18 cellular contexts compared by ENCODE assay signal in genomic region chr9:89617978-89618377, GRCh38. TPM values are rescaled to one million over a fixed set of nuclear protein-coding genes. Genes with fewer than 3 reads are reported as not detected.
A peak's percentile ranks its signal among the peaks of the same experiment; 100 is the strongest.
DNase-seq lines count a peak whose midpoint lies in the region; ATAC-seq and TF ChIP-seq lines count a peak whose summit lies in the region.
"Had no signal": no experiment of that assay in that cellular context is flagged by ENCODE, and none has a peak within 500 bp of the region (broad histone marks: within the 10 kb centered on the region; RNA-seq: fewer than 3 reads in every experiment).

No MANE protein-coding gene starts in this region.

- no peak overlapping the region for H3K4me3 Mint-ChIP-seq in H9
- no peak overlapping the region for H3K4me3 Mint-ChIP-seq in activated T-cell treated with anti-CD3 and anti-CD28 coated beads, Interleukin-2, amount 50 U/mL, for 72 hours
- H3K4me3 Mint-ChIP-seq: CD4-positive, alpha-beta T cell had no signal

- H3K27me3 Mint-ChIP-seq in H9 (ENCODE audit: low read depth) = peaks cover 19% of the 10 kb centered on the region
- H3K27me3 Mint-ChIP-seq in activated T-cell treated with anti-CD3 and anti-CD28 coated beads, Interleukin-2, amount 50 U/mL, for 72 hours (ENCODE audit: low read depth) = no peaks in the 10 kb centered on the region
- H3K27me3 Mint-ChIP-seq: CD4-positive, alpha-beta T cell had no signal

- no peak overlapping the region for H2BK5ac ChIP-seq in H9 (ENCODE audit: insufficient read length, low read length)

- H3K4me2 ChIP-seq in H9 (ENCODE audit: insufficient read depth, insufficient read length, low read length) = no peak overlapping the region

- H2BK20ac ChIP-seq in H9 (ENCODE audit: low read depth, low read length, poor library complexity, severe bottlenecking) = no peak overlapping the region

- no peaks in the 10 kb centered on the region for H3K79me1 ChIP-seq in H9 (ENCODE audit: insufficient read depth, low read depth, low read length, poor library complexity, severe bottlenecking)

- H3K4ac ChIP-seq in H9 (ENCODE audit: low read depth, low read length) = no peak overlapping the region

- H4K5ac ChIP-seq in H9 (ENCODE audit: insufficient read length, low read depth, low read length) = no peak overlapping the region

- H3K4me3 ChIP-seq in left lung = no peak overlapping the region
- H3K4me3 ChIP-seq: SJCRH30 had no signal

- H2AK5ac ChIP-seq in H9 (ENCODE audit: insufficient read length, low read length) = no peak overlapping the region

- H2AFZ ChIP-seq in H9 (ENCODE audit: low read length) = no peak overlapping the region

- no peak overlapping the region for H3T11ph ChIP-seq in H9 (ENCODE audit: low read length)

- H3K4me1 ChIP-seq in H9 (ENCODE audit: insufficient read depth, low read length) = peaks cover 4% of the 10 kb centered on the region; the same call in 1 of the 2 replicates
- H3K4me1 ChIP-seq in left lung = peaks cover 0 to 6% of the 10 kb centered on the region in 2 donors

- no peaks in the 10 kb centered on the region for H3K27me3 ChIP-seq in H9 (ENCODE audit: insufficient read depth, low read length)
- H3K27me3 ChIP-seq in left lung = no peaks in the 10 kb centered on the region
- H3K27me3 ChIP-seq: SJCRH30 had no signal

- WGBS in H9 (ENCODE audit: extremely low coverage, insufficient read length, low lambda C conversion rate) = no CpG with 5 or more reads among the region's 2 CpGs

- H3K9ac ChIP-seq in H9 (ENCODE audit: extremely low read depth, insufficient read length, low read length) = no peak overlapping the region

- peaks cover 0 to under 1% (median 0%) of the 10 kb centered on the region in 3 experiments; a peak in 1 of 7 replicates for H3K36me3 Mint-ChIP-seq in H9 (ENCODE audit: insufficient read depth in 1 of 3, low read depth in 3 of 3)
- no peaks in the 10 kb centered on the region for H3K36me3 Mint-ChIP-seq in activated T-cell treated with anti-CD3 and anti-CD28 coated beads, Interleukin-2, amount 50 U/mL, for 72 hours (ENCODE audit: insufficient read depth in 2 of 2)

- no peak overlapping the region for H4K91ac ChIP-seq in H9 (ENCODE audit: insufficient read length, low read depth, low read length)

- no peak overlapping the region for H2BK15ac ChIP-seq in H9 (ENCODE audit: low read depth, low read length)

- ATAC-seq in left lung (peak; percentile 91), HG03457 (IDR thresholded peaks at IDR 0.05; ENCODE audit: unreplicated experiment) (no peak)
- no peak for ATAC-seq in activated T-cell treated with anti-CD3 and anti-CD28 coated beads, Interleukin-2, amount 50 U/mL, for 72 hours (replicated peaks in 1 of 2)

- H3K18ac ChIP-seq in H9 (ENCODE audit: insufficient read length, low read depth, low read length) = peak overlapping the region; percentile 8

- no peaks in the 10 kb centered on the region for H3K23me2 ChIP-seq in H9 (ENCODE audit: insufficient read length, low read depth, low read length, poor library complexity, severe bottlenecking)

- H3K4me1 Mint-ChIP-seq in H9 = peaks cover 37 to 44% of the 10 kb centered on the region in 2 experiments
- peaks cover 12% of the 10 kb centered on the region for H3K4me1 Mint-ChIP-seq in activated T-cell treated with anti-CD3 and anti-CD28 coated beads, Interleukin-2, amount 50 U/mL, for 72 hours (ENCODE audit: low read depth)

- TF ChIP-seq CTCF in H9 (conservative IDR thresholded peaks at IDR 0.05) (no peak), left lung (IDR thresholded peaks at IDR 0.05) (no peak)

- no peak overlapping the region for H4K8ac ChIP-seq in H9 (replicated peaks; ENCODE audit: insufficient read length, low read depth, low read length)

- H3K79me2 ChIP-seq in H9 (ENCODE audit: insufficient read depth, low read length) = no peaks in the 10 kb centered on the region

- DNase-seq in H9 = no peak
- DNase-seq in NCI-H2029 treated with DMSO at 0.1 percent for 48 hours (lab: John Stamatoyannopoulos, UW) = peak; percentile 20
- DNase-seq in left lung = peak in 1 of 2 donors; percentile 50
- peak; percentile 22 for DNase-seq in renal cortical epithelial cell (ENCODE audit: low read depth)
- no peak for DNase-seq in cerebellar nuclear complex (lab: John Stamatoyannopoulos, UW)
- DNase-seq in activated T-cell treated with anti-CD3 and anti-CD28 coated beads, Interleukin-2, amount 50 U/mL, for 72 hours = no peak
- DNase-seq: ACHN; Calu3; CD4-positive, alpha-beta T cell; DMS79 treated with DMSO at 0.1 percent for 48 hours; GDM1; KBM-7; NCI-H1092; NCI-H510A; SJCRH30 had no signal

- H3K14ac ChIP-seq in H9 (ENCODE audit: insufficient read depth, low read length) = no peak overlapping the region

- H3K27ac ChIP-seq in H9 (ENCODE audit: insufficient read length, low read depth, low read length) = no peak overlapping the region
- no peak overlapping the region for H3K27ac ChIP-seq in left lung
- H3K27ac ChIP-seq: HL-60, SJCRH30 had no signal

- H2BK12ac ChIP-seq in H9 (ENCODE audit: insufficient read length, low read depth, low read length) = no peak overlapping the region

- no peaks in the 10 kb centered on the region for H3K36me3 ChIP-seq in left lung
- H3K36me3 ChIP-seq: SJCRH30 had no signal

- no peak overlapping the region for H2BK120ac ChIP-seq in H9 (ENCODE audit: low read depth, low read length, poor library complexity, severe bottlenecking)

- H3K23ac ChIP-seq in H9 (ENCODE audit: insufficient read length, low read depth, low read length) = no peak overlapping the region

- intact Hi-C loops in left lung (cut with DNase I) = no loop called here

- H3K9me3 ChIP-seq in H9 (ENCODE audit: control insufficient read depth, low read depth, low read length) (no peaks in the 10 kb centered on the region), left lung (no peaks in the 10 kb centered on the region)
- H3K9me3 ChIP-seq: SJCRH30 had no signal

- H3K27ac Mint-ChIP-seq in H9 = no peak overlapping the region; a peak in 1 of 7 replicates
- H3K27ac Mint-ChIP-seq in activated T-cell treated with anti-CD3 and anti-CD28 coated beads, Interleukin-2, amount 50 U/mL, for 72 hours = no peak overlapping the region
- H3K27ac Mint-ChIP-seq: CD4-positive, alpha-beta T cell had no signal

- no peaks in the 10 kb centered on the region for H4K20me1 ChIP-seq in H9 (ENCODE audit: control insufficient read depth, insufficient read depth, insufficient read length)

- no peak overlapping the region for H3K56ac ChIP-seq in H9 (ENCODE audit: insufficient read length, low read depth, low read length)

- no peaks in the 10 kb centered on the region for H3K9me3 Mint-ChIP-seq in H9
- no peaks in the 10 kb centered on the region for H3K9me3 Mint-ChIP-seq in activated T-cell treated with anti-CD3 and anti-CD28 coated beads, Interleukin-2, amount 50 U/mL, for 72 hours
- H3K9me3 Mint-ChIP-seq: CD4-positive, alpha-beta T cell had no signal

RNA-seq across cellular contexts. Expression of gene GADD45G, which starts 13.2 kb away (rescaled TPM):
- 6.8 and 7.7 TPM in 2 replicates for total RNA-seq in H9 (2021)
- total RNA-seq in left lung = 10 to 100 TPM; 11.2 to 12.6 TPM
- total RNA-seq in renal cortical epithelial cell = 0.20 TPM in 1 of 2 replicates, not detected in the other
- 1 to 10 TPM; 6.0 TPM for total RNA-seq in activated T-cell treated with anti-CD3 and anti-CD28 coated beads, Interleukin-2, amount 50 U/mL, for 72 hours
- total RNA-seq: OCI-LY7 had no signal

Comparison
In these comparisons a context has a peak if more than half of its experiments do, and no peak if none do; other contexts are left out.
1. DNase-seq: peak in NCI-H2029 treated with DMSO at 0.1 percent for 48 hours (single experiment) and renal cortical epithelial cell (single experiment); none in H9 (single experiment), cerebellar nuclear complex (0 of 2) and activated T-cell treated with anti-CD3 and anti-CD28 coated beads, Interleukin-2, amount 50 U/mL, for 72 hours (0 of 2).